In genomic region chr10:8037941-8038894, GRCh38 we compare ENCODE assay signal across 11 cellular contexts. TPM values are rescaled to one million over a fixed set of nuclear protein-coding genes. Genes with fewer than 3 reads are reported as not detected.
DNase-seq lines count a peak whose midpoint lies in the region; ATAC-seq and TF ChIP-seq lines count a peak whose summit lies in the region.
"Had no signal": no experiment of that assay in that cellular context is flagged by ENCODE, and none has a peak within 500 bp of the region (broad histone marks: within the 10 kb centered on the region; RNA-seq: fewer than 3 reads in every experiment).

No MANE protein-coding gene starts in this region.

- DNase-seq in AG08396 (ENCODE audit: low spot score) (peak; percentile 8), natural killer cell (no peak), omental fat pad (ENCODE audit: low spot score) (no peak), spleen (no peak), medulla oblongata (ENCODE audit: extremely low spot score) (no peak)
- DNase-seq in CD8-positive, alpha-beta T cell: peak in 1 of 7 experiments; percentile 49
- no peak for DNase-seq in activated T-helper 2 cell treated with anti-CD3 and anti-CD28 coated beads, Interferon-gamma antibody, Interleukin-2, Interleukin-4, amounts not matched to agents 10 μg/mL and 5 μg/mL and 100 μg/mL, durations not matched to agents 14 hours and 24 hours and 36 hours (ENCODE audit: low spot score)
- DNase-seq: NCI-H2029 treated with DMSO at 0.1 percent for 48 hours had no signal

- peaks cover 79% of the 10 kb centered on the region for H3K27me3 Mint-ChIP-seq in CD8-positive, alpha-beta T cell (ENCODE audit: low read depth)
- H3K27me3 Mint-ChIP-seq in activated T-helper 2 cell treated with anti-CD3 and anti-CD28 coated beads, Interferon-gamma antibody, Interleukin-2, Interleukin-4, amounts not matched to agents 10 μg/mL and 5 μg/mL and 100 μg/mL, durations not matched to agents 14 hours and 24 hours and 36 hours (ENCODE audit: low read depth): peaks cover 71% of the 10 kb centered on the region
- peaks cover 72 to 75% of the 10 kb centered on the region in 2 donors for H3K27me3 Mint-ChIP-seq in natural killer cell (ENCODE audit: low read depth in 2 of 2)

- H3K27ac ChIP-seq in CD8-positive, alpha-beta T cell (ENCODE audit: low read depth, low read length): no peak overlapping the region
- H3K27ac ChIP-seq in spleen: no peak overlapping the region
- H3K27ac ChIP-seq: breast epithelium, HL-60 had no signal

- intact Hi-C loops in CD8-positive, alpha-beta T cell (cut with DNase I, micrococcal nuclease): loop anchor here in 1 of 2 experiments (2.0 kb wide), 1 partner anchor 15 kb away; no protein-coding TSS in a partner anchor
- intact Hi-C loops in activated T-helper 2 cell treated with anti-CD3 and anti-CD28 coated beads, Interferon-gamma antibody, Interleukin-2, Interleukin-4, amounts not matched to agents 10 μg/mL and 5 μg/mL and 100 μg/mL, durations not matched to agents 14 hours and 24 hours and 36 hours (cut with micrococcal nuclease): no loop called here
- intact Hi-C loops in natural killer cell (cut with micrococcal nuclease): loop anchor here (2.0 kb wide), 1 partner anchor 15 kb away; no protein-coding TSS in a partner anchor
- intact Hi-C loops in spleen (cut with DNase I; ENCODE audit: low total_unique reads): no loop called here

- no peak for ATAC-seq in CD8-positive, alpha-beta T cell
- ATAC-seq in natural killer cell: peak in 1 of 3 donors; percentile 36
- no peak for ATAC-seq in omental fat pad (ENCODE audit: low FRiP score)
- ATAC-seq in GM19395 (IDR thresholded peaks at IDR 0.05; ENCODE audit: unreplicated experiment): no peak

- H3K9me3 ChIP-seq in CD8-positive, alpha-beta T cell (ENCODE audit: low read length): no peaks in the 10 kb centered on the region
- H3K9me3 ChIP-seq in spleen: no peaks in the 10 kb centered on the region
- H3K9me3 ChIP-seq: breast epithelium had no signal

- peaks cover 8% of the 10 kb centered on the region for H3K9me3 Mint-ChIP-seq in CD8-positive, alpha-beta T cell
- H3K9me3 Mint-ChIP-seq in activated T-helper 2 cell treated with anti-CD3 and anti-CD28 coated beads, Interferon-gamma antibody, Interleukin-2, Interleukin-4, amounts not matched to agents 10 μg/mL and 5 μg/mL and 100 μg/mL, durations not matched to agents 14 hours and 24 hours and 36 hours: no peaks in the 10 kb centered on the region
- peaks cover 0 to 2% of the 10 kb centered on the region in 2 donors for H3K9me3 Mint-ChIP-seq in natural killer cell

- H3K4me3 ChIP-seq in CD8-positive, alpha-beta T cell (ENCODE audit: low read depth, low read length): no peak overlapping the region
- H3K4me3 ChIP-seq in spleen: no peak overlapping the region

- TF ChIP-seq POLR2A in spleen (IDR thresholded peaks at IDR 0.05): no peak

- TF ChIP-seq CTCF in CD8-positive, alpha-beta T cell (IDR thresholded peaks at IDR 0.05): no peak
- TF ChIP-seq CTCF in natural killer cell (IDR thresholded peaks at IDR 0.05) (no peak), omental fat pad (IDR thresholded peaks at IDR 0.05) (no peak), spleen (IDR thresholded peaks at IDR 0.05 in 8 of 11, conservative IDR thresholded peaks at IDR 0.05 in 3 of 11) (no peak)

- no peak overlapping the region for H3K4me3 Mint-ChIP-seq in CD8-positive, alpha-beta T cell
- peak overlapping the region; percentile 69 for H3K4me3 Mint-ChIP-seq in activated T-helper 2 cell treated with anti-CD3 and anti-CD28 coated beads, Interferon-gamma antibody, Interleukin-2, Interleukin-4, amounts not matched to agents 10 μg/mL and 5 μg/mL and 100 μg/mL, durations not matched to agents 14 hours and 24 hours and 36 hours (ENCODE audit: low read depth)
- peak overlapping the region; percentile 35 for H3K4me3 Mint-ChIP-seq in natural killer cell

- H3K36me3 Mint-ChIP-seq in CD8-positive, alpha-beta T cell: no peaks in the 10 kb centered on the region
- H3K36me3 Mint-ChIP-seq in activated T-helper 2 cell treated with anti-CD3 and anti-CD28 coated beads, Interferon-gamma antibody, Interleukin-2, Interleukin-4, amounts not matched to agents 10 μg/mL and 5 μg/mL and 100 μg/mL, durations not matched to agents 14 hours and 24 hours and 36 hours (ENCODE audit: low read depth): peaks cover 7% of the 10 kb centered on the region
- H3K36me3 Mint-ChIP-seq in natural killer cell: peaks cover 8% of the 10 kb centered on the region

- H3K27ac Mint-ChIP-seq in CD8-positive, alpha-beta T cell: peak overlapping the region; percentile 16
- no peak overlapping the region for H3K27ac Mint-ChIP-seq in activated T-helper 2 cell treated with anti-CD3 and anti-CD28 coated beads, Interferon-gamma antibody, Interleukin-2, Interleukin-4, amounts not matched to agents 10 μg/mL and 5 μg/mL and 100 μg/mL, durations not matched to agents 14 hours and 24 hours and 36 hours
- H3K27ac Mint-ChIP-seq in natural killer cell: peak overlapping the region in 1 of 2 donors; percentile 71

- peaks cover 34% of the 10 kb centered on the region for H3K4me1 ChIP-seq in CD8-positive, alpha-beta T cell (ENCODE audit: insufficient read depth, low read length)
- peaks cover 4 to 58% (median 38%) of the 10 kb centered on the region in 6 donors for H3K4me1 ChIP-seq in spleen

- H3K27me3 ChIP-seq in CD8-positive, alpha-beta T cell (ENCODE audit: insufficient read depth, low read length): peaks cover 86% of the 10 kb centered on the region
- peaks cover 22 to 100% (median 100%) of the 10 kb centered on the region in 7 donors for H3K27me3 ChIP-seq in spleen (replicated peaks in 1 of 7)

- peaks cover 39% of the 10 kb centered on the region for H3K4me1 Mint-ChIP-seq in CD8-positive, alpha-beta T cell (ENCODE audit: low read depth)
- peaks cover 49% of the 10 kb centered on the region for H3K4me1 Mint-ChIP-seq in activated T-helper 2 cell treated with anti-CD3 and anti-CD28 coated beads, Interferon-gamma antibody, Interleukin-2, Interleukin-4, amounts not matched to agents 10 μg/mL and 5 μg/mL and 100 μg/mL, durations not matched to agents 14 hours and 24 hours and 36 hours (ENCODE audit: low read depth)
- H3K4me1 Mint-ChIP-seq in natural killer cell: peaks cover 35 to 51% of the 10 kb centered on the region in 2 donors

- POLR2A ChIA-PET in CD8-positive, alpha-beta T cell (lab: Charles Lee): interaction anchor here (0.7 kb wide), 1 partner anchor 144 kb away, joined by 3 read pairs; no protein-coding TSS in a partner anchor

- 12 to 15% (median 13%) methylated on average over 22 of the region's 22 CpGs for WGBS in spleen, 5 donors

- no peaks in the 10 kb centered on the region for H3K36me3 ChIP-seq in CD8-positive, alpha-beta T cell (ENCODE audit: insufficient read depth, low read length)
- H3K36me3 ChIP-seq in spleen: no peaks in the 10 kb centered on the region
- H3K36me3 ChIP-seq: breast epithelium had no signal

- CTCF ChIA-PET in CD8-positive, alpha-beta T cell (lab: Charles Lee): interaction anchor here (0.5 kb wide), 1 partner anchor 36 kb away, joined by 3 read pairs; no protein-coding TSS in a partner anchor

RNA-seq across cellular contexts. Expression of gene GATA3, which starts 16.3 kb away (rescaled TPM):
- total RNA-seq in CD8-positive, alpha-beta T cell: 10 to 100 TPM; 76.3 to 82.0 TPM
- total RNA-seq in activated T-helper 2 cell treated with anti-CD3 and anti-CD28 coated beads, Interferon-gamma antibody, Interleukin-2, Interleukin-4, amounts not matched to agents 10 μg/mL and 5 μg/mL and 100 μg/mL, durations not matched to agents 14 hours and 24 hours and 36 hours: 281 and 293 TPM in 2 replicates
- total RNA-seq in natural killer cell (10 to 100 TPM; 50.3 to 92.2 (median 68.8) TPM), omental fat pad (1 to 10 TPM in 3 of 4 donors, under 1 TPM in 1; 0.28 to 3.1 (median 1.3) TPM), spleen (10 to 100 TPM in 2 of 7 donors, 1 to 10 TPM in 5; 3.9 to 15.4 (median 8.8) TPM)
- 1 to 10 TPM; 2.2 to 4.4 (median 3.5) TPM for polyA plus RNA-seq in spleen
